Comparison of ENCODE assay signal across 24 cellular contexts in the genomic region with DNA sequence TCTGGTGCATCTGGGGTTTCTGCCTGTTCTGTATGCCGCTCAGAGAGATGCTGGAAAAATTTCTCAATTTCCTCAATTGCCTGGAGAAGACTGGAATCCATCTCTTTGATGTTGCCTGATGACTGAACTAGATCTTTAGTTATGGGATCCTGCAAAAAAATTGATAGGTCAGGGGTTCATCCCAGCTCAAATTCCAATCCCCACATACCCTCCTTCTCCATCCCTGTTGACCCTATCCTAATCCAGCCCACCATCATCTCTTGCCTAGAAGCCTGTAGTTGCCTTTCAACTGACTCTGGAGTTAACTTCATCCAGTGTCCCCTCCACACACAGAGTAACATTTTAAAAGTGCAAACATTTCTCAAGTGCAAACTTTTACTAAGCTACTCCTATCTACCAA.
"Had no signal": no experiment of that assay in that cellular context is flagged by ENCODE, and none has a peak within 500 bp of the region (broad histone marks: within the 10 kb centered on the region; RNA-seq: fewer than 3 reads in every experiment).

A gene (minus strand): TSS at position 101 of the 400 bp plus-strand sequence. CDS start 0 bp downstream, at position 101.

- H3K4me3 Mint-ChIP-seq: stimulated activated effector memory CD8-positive, alpha-beta T cell treated with anti-CD3 and anti-CD28 coated beads, Interleukin-12 subunit alpha, Interleukin-12 subunit beta, amount 100 ng/mL, for 72 hours; stimulated activated memory B cell treated with anti-CD40 and anti-IgM and Interleukin-4, amounts not matched to agents 10 μg/mL and 1 μg/mL and 100 μg/mL, for 72 hours; stimulated activated naive B cell treated with anti-CD40 and anti-IgM and Interleukin-4, amounts not matched to agents 10 μg/mL and 1 μg/mL and 100 μg/mL, for 72 hours; stimulated activated naive CD8-positive, alpha-beta T cell treated with anti-CD3 and anti-CD28 coated beads, Interleukin-15, amount 100 ng/mL, for 72 hours; stimulated activated naive CD8-positive, alpha-beta T cell treated with anti-CD3 and anti-CD28 coated beads, Interleukin-15, Interleukin-2, amounts not matched to agents 100 ng/mL and 50 ng/mL, for 24 hours; type B pancreatic cell had no signal

- H3K4me1 Mint-ChIP-seq: stimulated activated effector memory CD8-positive, alpha-beta T cell treated with anti-CD3 and anti-CD28 coated beads, Interleukin-12 subunit alpha, Interleukin-12 subunit beta, amount 100 ng/mL, for 72 hours; stimulated activated memory B cell treated with anti-CD40 and anti-IgM and Interleukin-4, amounts not matched to agents 10 μg/mL and 1 μg/mL and 100 μg/mL, for 72 hours; stimulated activated naive B cell treated with anti-CD40 and anti-IgM and Interleukin-4, amounts not matched to agents 10 μg/mL and 1 μg/mL and 100 μg/mL, for 72 hours; stimulated activated naive CD8-positive, alpha-beta T cell treated with anti-CD3 and anti-CD28 coated beads, Interleukin-15, amount 100 ng/mL, for 72 hours had no signal

- ATAC-seq: stimulated activated effector memory CD8-positive, alpha-beta T cell treated with anti-CD3 and anti-CD28 coated beads, Interleukin-12 subunit alpha, Interleukin-12 subunit beta, amount 100 ng/mL, for 72 hours; stimulated activated memory B cell treated with anti-CD40 and anti-IgM and Interleukin-4, amounts not matched to agents 10 μg/mL and 1 μg/mL and 100 μg/mL, for 72 hours; stimulated activated naive B cell treated with anti-CD40 and anti-IgM and Interleukin-4, amounts not matched to agents 10 μg/mL and 1 μg/mL and 100 μg/mL, for 72 hours; stimulated activated naive CD8-positive, alpha-beta T cell treated with anti-CD3 and anti-CD28 coated beads, Interleukin-15, amount 100 ng/mL, for 72 hours; stimulated activated naive CD8-positive, alpha-beta T cell treated with anti-CD3 and anti-CD28 coated beads, Interleukin-15, Interleukin-2, amounts not matched to agents 100 U/mL and 50 U/mL, for 24 hours; upper lobe of right lung had no signal

- H3K27ac Mint-ChIP-seq: stimulated activated effector memory CD8-positive, alpha-beta T cell treated with anti-CD3 and anti-CD28 coated beads, Interleukin-12 subunit alpha, Interleukin-12 subunit beta, amount 100 ng/mL, for 72 hours; stimulated activated memory B cell treated with anti-CD40 and anti-IgM and Interleukin-4, amounts not matched to agents 10 μg/mL and 1 μg/mL and 100 μg/mL, for 72 hours; stimulated activated naive B cell treated with anti-CD40 and anti-IgM and Interleukin-4, amounts not matched to agents 10 μg/mL and 1 μg/mL and 100 μg/mL, for 72 hours; stimulated activated naive CD8-positive, alpha-beta T cell treated with anti-CD3 and anti-CD28 coated beads, Interleukin-15, amount 100 ng/mL, for 72 hours; stimulated activated naive CD8-positive, alpha-beta T cell treated with anti-CD3 and anti-CD28 coated beads, Interleukin-15, Interleukin-2, amounts not matched to agents 100 ng/mL and 50 ng/mL, for 24 hours; type B pancreatic cell had no signal

- DNase-seq: stimulated activated CD4-positive, alpha-beta T cell treated with anti-CD3 and anti-CD28 coated beads, Interleukin-2, amount 100 ng/mL, for 48 hours; stimulated activated CD4-positive, alpha-beta T cell treated with anti-CD3 and anti-CD28 coated beads, Interleukin-4, amount 100 ng/mL, for 1 hour; stimulated activated CD4-positive, alpha-beta T cell treated with anti-CD3 and anti-CD28 coated beads, Interleukin-4, amount 100 ng/mL, for 24 hours; stimulated activated CD4-positive, alpha-beta T cell treated with anti-CD3 and anti-CD28 coated beads, Interleukin-4, amount 100 ng/mL, for 4 hours; stimulated activated CD8-positive, alpha-beta memory T cell treated with anti-CD3 and anti-CD28 coated beads, Interleukin-4, amount 100 ng/mL, for 48 hours; stimulated activated naive B cell treated with anti-CD40 and anti-IgM and Interleukin-4, amounts not matched to agents 10 μg/mL and 1 μg/mL and 100 μg/mL, for 72 hours; stimulated activated naive CD4-positive, alpha-beta T cell; stimulated activated naive CD4-positive, alpha-beta T cell treated with Interleukin-2 at 50 U/mL for 16 hours; stimulated activated naive CD8-positive, alpha-beta T cell treated with anti-CD3 and anti-CD28 coated beads, Interleukin-15, amount 100 ng/mL, for 72 hours; stimulated activated naive CD8-positive, alpha-beta T cell treated with anti-CD3 and anti-CD28 coated beads, Interleukin-15, Interleukin-2, amounts not matched to agents 100 U/mL and 50 U/mL, for 24 hours; stomach; substantia nigra; testis; thyroid gland; tibial artery; transverse colon; trophoblast cell; upper lobe of left lung; upper lobe of right lung; uterus had no signal

- H3K36me3 Mint-ChIP-seq: stimulated activated effector memory CD8-positive, alpha-beta T cell treated with anti-CD3 and anti-CD28 coated beads, Interleukin-12 subunit alpha, Interleukin-12 subunit beta, amount 100 ng/mL, for 72 hours; type B pancreatic cell had no signal

- H3K27me3 Mint-ChIP-seq: stimulated activated naive CD8-positive, alpha-beta T cell treated with anti-CD3 and anti-CD28 coated beads, Interleukin-15, Interleukin-2, amounts not matched to agents 100 ng/mL and 50 ng/mL, for 24 hours had no signal
